Comparison of ENCODE assay signal across 23 cellular contexts in genomic region chr22:38727530-38728451, GRCh38. TPM values are rescaled to one million over a fixed set of nuclear protein-coding genes. Genes with fewer than 3 reads are reported as not detected.
DNase-seq lines count a peak whose midpoint lies in the region; ATAC-seq lines count a peak whose summit lies in the region.
"Had no signal": no experiment of that assay in that cellular context is flagged by ENCODE, and none has a peak within 500 bp of the region (broad histone marks: within the 10 kb centered on the region; RNA-seq: fewer than 3 reads in every experiment).

No MANE protein-coding gene starts in this region.

- ATAC-seq in central memory CD8-positive, alpha-beta T cell (replicated peaks; ENCODE audit: extremely low read depth, poor library complexity, severe bottlenecking): no peak
- ATAC-seq in naive B cell (ENCODE audit: low read depth in 2 of 2): no peak

- H3K9me3 Mint-ChIP-seq in activated naive CD4-positive, alpha-beta T cell treated with anti-CD3 and anti-CD28 coated beads, Interleukin-2, amount 10 ng/mL, durations not matched to agents 7 days and 5 days: no peaks in the 10 kb centered on the region
- no peaks in the 10 kb centered on the region for H3K9me3 Mint-ChIP-seq in central memory CD8-positive, alpha-beta T cell
- H3K9me3 Mint-ChIP-seq in naive B cell: no peaks in the 10 kb centered on the region
- H3K9me3 Mint-ChIP-seq: T-helper 1 cell treated with Interleukin-12 subunit alpha and Interleukin-12 subunit beta and Interleukin-4 antibody, amounts not matched to agents 30 μg/mL and 1 μg/mL, for 36 hours had no signal

- peak overlapping the region; percentile 100 for H3K27ac ChIP-seq in substantia nigra (ENCODE audit: low read depth, low read length, poor library complexity, severe bottlenecking)
- H3K27ac ChIP-seq: cardiac muscle cell, SK-N-MC, testis, uterus, VCaP had no signal

- CTCF ChIA-PET in activated naive CD4-positive, alpha-beta T cell treated with anti-CD3 and anti-CD28 coated beads, Interleukin-2, amount 10 ng/mL, durations not matched to agents 7 days and 5 days (lab: Charles Lee): no interaction called here

- peak; percentile 18 for DNase-seq in activated naive CD4-positive, alpha-beta T cell treated with anti-CD3 and anti-CD28 coated beads, Interleukin-2, amount 10 ng/mL, durations not matched to agents 7 days and 5 days
- DNase-seq in activated naive CD4-positive, alpha-beta T cell treated with Interleukin-2 at 50 U/mL for 16 hours: no peak
- DNase-seq in central memory CD8-positive, alpha-beta T cell (ENCODE audit: low spot score in 2 of 2): no peak
- DNase-seq in naive B cell (no peak), substantia nigra (lab: John Stamatoyannopoulos, UW) (no peak), NCI-H446 treated with DMSO at 0.1 percent for 48 hours (lab: John Stamatoyannopoulos, UW) (no peak), AG20443 (ENCODE audit: low spot score) (no peak), DMS53 (lab: John Stamatoyannopoulos, UW) (no peak)
- DNase-seq: activated CD4-positive, alpha-beta T cell treated with anti-CD3 and anti-CD28 coated beads, Interleukin-2, amount 50 U/mL, for 1 hour; activated gamma-delta T cell treated with Interleukin-2 at 50 U/mL for 16 hours; dermis blood vessel endothelial cell; IMR-90; NCI-H1092 treated with DMSO at 0.1 percent for 48 hours; NCI-H1930; NCI-H774; small intestine; stimulated activated CD4-positive, alpha-beta T cell treated with anti-CD3 and anti-CD28 coated beads, Interleukin-2, amount 100 ng/mL, for 24 hours; testis; uterus had no signal

- H3K27me3 Mint-ChIP-seq in activated naive CD4-positive, alpha-beta T cell treated with anti-CD3 and anti-CD28 coated beads, Interleukin-2, amount 10 ng/mL, durations not matched to agents 7 days and 5 days: peaks cover 5% of the 10 kb centered on the region
- H3K27me3 Mint-ChIP-seq in central memory CD8-positive, alpha-beta T cell: no peaks in the 10 kb centered on the region
- H3K27me3 Mint-ChIP-seq in naive B cell: no peaks in the 10 kb centered on the region

- H3K36me3 Mint-ChIP-seq in activated naive CD4-positive, alpha-beta T cell treated with anti-CD3 and anti-CD28 coated beads, Interleukin-2, amount 10 ng/mL, durations not matched to agents 7 days and 5 days: peaks cover 74% of the 10 kb centered on the region
- peaks cover 88% of the 10 kb centered on the region for H3K36me3 Mint-ChIP-seq in central memory CD8-positive, alpha-beta T cell (ENCODE audit: insufficient read depth)
- H3K36me3 Mint-ChIP-seq in naive B cell: peaks cover 12 to 40% of the 10 kb centered on the region in 2 donors

- H3K4me3 Mint-ChIP-seq in activated naive CD4-positive, alpha-beta T cell treated with anti-CD3 and anti-CD28 coated beads, Interleukin-2, amount 10 ng/mL, durations not matched to agents 7 days and 5 days: no peak overlapping the region
- no peak overlapping the region for H3K4me3 Mint-ChIP-seq in central memory CD8-positive, alpha-beta T cell
- H3K4me3 Mint-ChIP-seq in naive B cell: no peak overlapping the region
- H3K4me3 Mint-ChIP-seq: T-helper 1 cell treated with Interleukin-12 subunit alpha and Interleukin-12 subunit beta and Interleukin-4 antibody, amounts not matched to agents 30 μg/mL and 1 μg/mL, for 36 hours had no signal

- peaks cover 3% of the 10 kb centered on the region for H3K4me1 Mint-ChIP-seq in activated naive CD4-positive, alpha-beta T cell treated with anti-CD3 and anti-CD28 coated beads, Interleukin-2, amount 10 ng/mL, durations not matched to agents 7 days and 5 days
- H3K4me1 Mint-ChIP-seq in central memory CD8-positive, alpha-beta T cell: peaks cover 22% of the 10 kb centered on the region
- H3K4me1 Mint-ChIP-seq in naive B cell: peaks cover 15 to 22% (median 19%) of the 10 kb centered on the region in 3 donors

- peak overlapping the region; percentile 67 for H3K27ac Mint-ChIP-seq in activated naive CD4-positive, alpha-beta T cell treated with anti-CD3 and anti-CD28 coated beads, Interleukin-2, amount 10 ng/mL, durations not matched to agents 7 days and 5 days
- H3K27ac Mint-ChIP-seq in central memory CD8-positive, alpha-beta T cell (ENCODE audit: low read depth): peak overlapping the region; percentile 81
- H3K27ac Mint-ChIP-seq in naive B cell: peak overlapping the region in 5 of 6 donors; percentile 16 to 88 (median 65)
- H3K27ac Mint-ChIP-seq: T-helper 1 cell treated with Interleukin-12 subunit alpha and Interleukin-12 subunit beta and Interleukin-4 antibody, amounts not matched to agents 30 μg/mL and 1 μg/mL, for 36 hours had no signal

RNA-seq across cellular contexts. Expression of gene GTPBP1, which starts 22.0 kb away (rescaled TPM):
- 10 to 100 TPM; 21.2 to 41.2 (median 33.3) TPM for polyA plus RNA-seq in naive B cell (ENCODE audit: low read depth in 6 of 6)

RNA-seq across cellular contexts. Expression of gene JOSD1, which starts 27.0 kb away (rescaled TPM):
- 10 to 100 TPM in 3 of 6 donors, 1 to 10 TPM in 3; 8.2 to 12.1 (median 9.7) TPM for polyA plus RNA-seq in naive B cell (ENCODE audit: low read depth in 6 of 6)

RNA-seq across cellular contexts. Expression of gene SUN2, which starts 28.0 kb away (rescaled TPM):
- polyA plus RNA-seq in naive B cell (ENCODE audit: low read depth in 6 of 6): 100 to 1,000 TPM; 146 to 327 (median 208) TPM

RNA-seq across cellular contexts. Expression of gene TOMM22, which starts 46.0 kb away (rescaled TPM):
- polyA plus RNA-seq in naive B cell (ENCODE audit: low read depth in 6 of 6): 10 to 100 TPM; 59.6 to 78.7 (median 71.0) TPM
